Comparison of ENCODE assay signal across 7 cellular contexts in genomic region chr3:61561374-61562041, GRCh38. TPM values are rescaled to one million over a fixed set of nuclear protein-coding genes. Genes with fewer than 3 reads are reported as not detected.
DNase-seq lines count a peak whose midpoint lies in the region; ATAC-seq and TF ChIP-seq lines count a peak whose summit lies in the region.

TSS of gene PTPRG (plus strand) at chr3:61561571. CDS start at chr3:61562288, 717 bp downstream.

- H2BK12ac ChIP-seq in mesenchymal stem cell (ENCODE audit: low read length in 2 of 2): peak within 1 kb of the TSS; percentile 45 to 61

- H3K18ac ChIP-seq in mesenchymal stem cell (ENCODE audit: low read depth in 1 of 2, low read length in 2 of 2): peak within 1 kb of the TSS; percentile 95 to 100

- peak within 1 kb of the TSS; percentile 54 for H2AFZ ChIP-seq in mesenchymal stem cell (ENCODE audit: low read depth, low read length)

- no peak for TF ChIP-seq CTCF in suprapubic skin (IDR thresholded peaks at IDR 0.05)

- peak within 1 kb of the TSS; percentile 99 for H3K9ac ChIP-seq in mesenchymal stem cell (ENCODE audit: low read length)

- ATAC-seq in GM21737 (IDR thresholded peaks at IDR 0.05; ENCODE audit: unreplicated experiment): peak; percentile 53

- H3K36me3 Mint-ChIP-seq in T-helper 2 cell treated with Interferon-gamma antibody and Interleukin-4, amounts not matched to agents 5 μg/mL and 100 μg/mL, for 36 hours (ENCODE audit: low read depth): peaks cover 1% of the 10 kb centered on the region

- H3K27me3 ChIP-seq in mesenchymal stem cell (ENCODE audit: control insufficient read depth in 1 of 2, insufficient read depth in 1 of 2, low read length in 2 of 2) (no peaks in the 10 kb centered on the region), suprapubic skin (peaks cover 25% of the 10 kb centered on the region)

- H3K79me1 ChIP-seq in mesenchymal stem cell (replicated peaks; ENCODE audit: low read length, poor library complexity, severe bottlenecking): peaks cover 12% of the 10 kb centered on the region

- DNase-seq in GF-D8 (lab: John Stamatoyannopoulos, UW) (peak; percentile 44), NCI-H1092 treated with DMSO at 0.1 percent for 48 hours (lab: John Stamatoyannopoulos, UW) (peak; percentile 82), epidermal melanocyte (ENCODE audit: insufficient read length, low spot score) (peak; percentile 83), mesenchymal stem cell (peak; percentile 93), suprapubic skin (ENCODE audit: low spot score in 2 of 2) (peak; percentile 92 to 93)
- DNase-seq in T-helper 2 cell treated with Interferon-gamma antibody and Interleukin-4, amounts not matched to agents 5 μg/mL and 100 μg/mL, for 36 hours (ENCODE audit: low spot score): peak; percentile 68

- peaks cover 77% of the 10 kb centered on the region for H3K27me3 Mint-ChIP-seq in T-helper 2 cell treated with Interferon-gamma antibody and Interleukin-4, amounts not matched to agents 5 μg/mL and 100 μg/mL, for 36 hours (ENCODE audit: low read depth)

- H3K4me3 ChIP-seq in mesenchymal stem cell (ENCODE audit: insufficient read depth in 1 of 2, low read depth in 1 of 2, low read length in 2 of 2) (peak within 1 kb of the TSS; percentile 81 to 96), suprapubic skin (peak within 1 kb of the TSS; percentile 84)

- peak within 1 kb of the TSS; percentile 59 for H3K27ac Mint-ChIP-seq in T-helper 2 cell treated with Interferon-gamma antibody and Interleukin-4, amounts not matched to agents 5 μg/mL and 100 μg/mL, for 36 hours

- peaks cover 12% of the 10 kb centered on the region for H3K4me1 Mint-ChIP-seq in T-helper 2 cell treated with Interferon-gamma antibody and Interleukin-4, amounts not matched to agents 5 μg/mL and 100 μg/mL, for 36 hours (ENCODE audit: low read depth)

- H3K4me1 ChIP-seq in mesenchymal stem cell (ENCODE audit: control insufficient read depth, insufficient read depth, low read depth, low read length) (peaks cover 12% of the 10 kb centered on the region), suprapubic skin (peaks cover 14% of the 10 kb centered on the region)

- H3K9me3 ChIP-seq in mesenchymal stem cell (ENCODE audit: control insufficient read depth, low read length): peaks cover 7% of the 10 kb centered on the region
- peaks cover 4% of the 10 kb centered on the region for H3K9me3 ChIP-seq in suprapubic skin

- peak within 1 kb of the TSS; percentile 100 for H2BK5ac ChIP-seq in mesenchymal stem cell (ENCODE audit: low read depth, low read length, poor library complexity, severe bottlenecking)

- H3K4me2 ChIP-seq in mesenchymal stem cell (ENCODE audit: low read length, poor library complexity, severe bottlenecking): peak within 1 kb of the TSS; percentile 99

- no peaks in the 10 kb centered on the region for H3K9me3 Mint-ChIP-seq in T-helper 2 cell treated with Interferon-gamma antibody and Interleukin-4, amounts not matched to agents 5 μg/mL and 100 μg/mL, for 36 hours

- peak within 1 kb of the TSS; percentile 94 for H2BK120ac ChIP-seq in mesenchymal stem cell (ENCODE audit: low read depth, low read length)

- WGBS in mesenchymal stem cell: under 1% methylated on average over 74 of the region's 74 CpGs
- WGBS in suprapubic skin: 0% methylated on average over 41 of the region's 74 CpGs

- H3K14ac ChIP-seq in mesenchymal stem cell (ENCODE audit: low read length in 2 of 2): peak within 1 kb of the TSS in 1 of 2 experiments; percentile 91

- H4K91ac ChIP-seq in mesenchymal stem cell (ENCODE audit: low read length): peak within 1 kb of the TSS; percentile 80

- no peak for TF ChIP-seq EP300 in suprapubic skin (IDR thresholded peaks at IDR 0.05)

- H2AK5ac ChIP-seq in mesenchymal stem cell (ENCODE audit: low read length, severe bottlenecking): no peak within 1 kb of the TSS

- H3K4ac ChIP-seq in mesenchymal stem cell (ENCODE audit: low read depth in 1 of 2, low read length in 2 of 2): peak within 1 kb of the TSS; percentile 76 to 91

- H3K36me3 ChIP-seq in mesenchymal stem cell (ENCODE audit: control insufficient read depth in 1 of 2, insufficient read depth in 2 of 2, low read depth in 1 of 2, low read length in 2 of 2) (no peaks in the 10 kb centered on the region), suprapubic skin (no peaks in the 10 kb centered on the region)

- peak in 1 of 2 donors; percentile 58 for TF ChIP-seq POLR2A in suprapubic skin (IDR thresholded peaks at IDR 0.05)

- H4K8ac ChIP-seq in mesenchymal stem cell (ENCODE audit: low read length): peak within 1 kb of the TSS; percentile 90

- H2BK15ac ChIP-seq in mesenchymal stem cell (ENCODE audit: low read depth, poor library complexity, severe bottlenecking): peak within 1 kb of the TSS; percentile 98

- peak within 1 kb of the TSS in 1 of 2 experiments; percentile 49 for H3K23ac ChIP-seq in mesenchymal stem cell (ENCODE audit: low read length in 2 of 2)

- peak within 1 kb of the TSS; percentile 85 for H3K4me3 Mint-ChIP-seq in T-helper 2 cell treated with Interferon-gamma antibody and Interleukin-4, amounts not matched to agents 5 μg/mL and 100 μg/mL, for 36 hours

- H3K27ac ChIP-seq in mesenchymal stem cell (ENCODE audit: low read length, poor library complexity, severe bottlenecking) (peak within 1 kb of the TSS; percentile 100), suprapubic skin (peak within 1 kb of the TSS; percentile 97)

RNA-seq across cellular contexts. Expression of gene PTPRG, which starts in this region (rescaled TPM):
- 9.0 TPM for polyA plus RNA-seq in mesenchymal stem cell (2013, experiment 1 of 2)
- polyA plus RNA-seq in mesenchymal stem cell (2013, experiment 2 of 2): 8.5 TPM
- total RNA-seq in suprapubic skin: 10 to 100 TPM; 11.0 to 18.5 (median 14.9) TPM

Comparison
In these comparisons a context has a peak if more than half of its experiments do, and no peak if none do; other contexts are left out.
1. Peak in every context shown above with its lines: DNase-seq, ATAC-seq, H3K4me3 ChIP-seq and H3K27ac ChIP-seq.